Comparison of ENCODE assay signal across 7 cellular contexts in genomic region chr2:178350051-178350450, GRCh38.
"Had no signal": no experiment of that assay in that cellular context is flagged by ENCODE, and none has a peak within 500 bp of the region (broad histone marks: within the 10 kb centered on the region; RNA-seq: fewer than 3 reads in every experiment).

No MANE protein-coding gene starts in this region.

- ATAC-seq: K562 had no signal

- DNase-seq: IMR-90, KBM-7, KG1 had no signal

- H3K27ac Mint-ChIP-seq: IgD-negative memory B cell had no signal

- FAIRE-seq: HTR-8/SVneo, K562 had no signal

- H3K4me3 ChIP-seq: K562 had no signal

- H3K27ac ChIP-seq: HL-60 had no signal

- H3K4me3 Mint-ChIP-seq: IgD-negative memory B cell had no signal

- H3K36me3 Mint-ChIP-seq: IgD-negative memory B cell had no signal

- H3K4me1 Mint-ChIP-seq: IgD-negative memory B cell had no signal
